Comparison of ENCODE assay signal across 22 cellular contexts in the genomic region with DNA sequence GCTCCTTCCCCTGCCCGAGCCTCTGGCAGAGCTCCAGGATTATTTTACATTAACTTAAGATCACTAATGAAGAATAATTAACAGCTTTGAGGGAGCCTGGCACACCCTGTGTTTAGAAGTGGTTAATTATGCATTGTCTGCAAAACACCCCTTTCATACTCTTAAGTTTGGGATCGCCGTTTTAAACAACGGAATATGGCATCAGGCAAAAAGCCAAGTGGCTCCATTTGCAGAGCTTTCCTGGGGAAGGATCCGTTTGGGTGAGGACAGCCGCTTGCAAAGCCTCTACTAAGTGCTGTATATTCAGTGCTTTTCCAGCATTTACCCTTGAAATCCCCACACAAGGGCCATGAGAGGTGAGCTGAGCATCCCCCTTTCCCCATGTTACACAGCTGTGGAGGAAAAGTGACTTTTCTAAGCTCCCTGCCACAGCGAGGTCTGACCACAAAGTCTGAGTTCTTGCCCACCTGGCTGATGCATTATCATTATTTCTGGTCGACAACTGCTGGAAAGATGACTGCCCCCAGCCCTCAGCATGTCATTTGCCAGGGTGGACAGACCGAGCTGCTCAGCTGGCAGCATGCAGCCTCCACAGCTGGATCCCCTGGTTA. TPM values are rescaled to one million over a fixed set of nuclear protein-coding genes. Genes with fewer than 3 reads are reported as not detected.
DNase-seq lines count a peak whose midpoint lies in the region; TF ChIP-seq lines count a peak whose summit lies in the region.
"Had no signal": no experiment of that assay in that cellular context is flagged by ENCODE, and none has a peak within 500 bp of the region (broad histone marks: within the 10 kb centered on the region; RNA-seq: fewer than 3 reads in every experiment).

No MANE protein-coding gene starts in this region.

- no CpG with 5 or more reads among the region's 9 CpGs for whole genome bisulfite sequencing in neuronal stem cell (ENCODE audit: extremely low coverage in 2 of 2, insufficient read length in 2 of 2, insufficient replicate concordance in 1 of 2), 2 donors

- no peak overlapping the region for H4K91ac ChIP-seq in neuronal stem cell (ENCODE audit: low read depth, low read length, poor library complexity)

- no peaks in the 10 kb centered on the region for H3K79me1 ChIP-seq in neuronal stem cell (ENCODE audit: low read depth, low read length)

- no peak overlapping the region for H4K8ac ChIP-seq in neuronal stem cell (ENCODE audit: low read depth, low read length)

- no peak overlapping the region for H3K27ac ChIP-seq in BLaER1 treated with 17β-estradiol and CSF1 and Interleukin-3, amounts not matched to agents 10 nM and 100 nM
- no peak overlapping the region for H3K27ac ChIP-seq in KMS-11
- no peak overlapping the region for H3K27ac ChIP-seq in neuronal stem cell (replicated peaks; ENCODE audit: low read length)
- H3K27ac ChIP-seq: epithelial cell of prostate, parathyroid adenoma, tibial nerve had no signal

- peak overlapping the region; percentile 0 for H2AK5ac ChIP-seq in neuronal stem cell (ENCODE audit: low read depth, low read length)

- H3K9ac ChIP-seq in BLaER1 treated with 17β-estradiol and CSF1 and Interleukin-3, amounts not matched to agents 10 nM and 100 nM: no peak overlapping the region
- no peak overlapping the region for H3K9ac ChIP-seq in KMS-11
- H3K9ac ChIP-seq in neuronal stem cell (ENCODE audit: low read depth, low read length, poor library complexity): no peak overlapping the region
- H3K9ac ChIP-seq: parathyroid adenoma, SK-N-SH had no signal

- peak overlapping the region; percentile 2 for H2BK15ac ChIP-seq in neuronal stem cell (ENCODE audit: low read length)

- no peak overlapping the region for H3K4me3 ChIP-seq in BLaER1 treated with 17β-estradiol and CSF1 and Interleukin-3, amounts not matched to agents 10 nM and 100 nM
- H3K4me3 ChIP-seq in KMS-11 (IDR thresholded peaks at IDR 0.05; ENCODE audit: insufficient read depth, low read depth, low read length): no peak overlapping the region
- no peak overlapping the region for H3K4me3 ChIP-seq in neuronal stem cell (ENCODE audit: low read length in 2 of 2)

- peaks cover 0 to 25% (median 0%) of the 10 kb centered on the region in 11 experiments; a peak in 6 of 22 replicates for H3K36me3 ChIP-seq in BLaER1 treated with 17β-estradiol and CSF1 and Interleukin-3, amounts not matched to agents 10 nM and 100 nM
- H3K36me3 ChIP-seq in KMS-11 (ENCODE audit: insufficient read depth): no peaks in the 10 kb centered on the region
- H3K36me3 ChIP-seq in neuronal stem cell (replicated peaks in 1 of 2; ENCODE audit: control insufficient read depth in 2 of 2, insufficient read depth in 2 of 2, low read length in 2 of 2): peaks cover 0 to 2% of the 10 kb centered on the region in 2 donors
- H3K36me3 ChIP-seq: tibial nerve had no signal

- H3K18ac ChIP-seq in neuronal stem cell (ENCODE audit: low read length): peak overlapping the region; percentile 0

- H3K4me1 ChIP-seq in BLaER1 treated with 17β-estradiol and CSF1 and Interleukin-3, amounts not matched to agents 10 nM and 100 nM: peaks cover 19 to 80% (median 66%) of the 10 kb centered on the region in 10 experiments
- H3K4me1 ChIP-seq in KMS-11 (ENCODE audit: low read depth, poor library complexity, severe bottlenecking) (peaks cover 25% of the 10 kb centered on the region), neuronal stem cell (ENCODE audit: control insufficient read depth in 2 of 2, insufficient read depth in 1 of 2, low read depth in 1 of 2, low read length in 2 of 2) (peaks cover 33 to 49% of the 10 kb centered on the region in 2 donors)
- H3K4me1 ChIP-seq: parathyroid adenoma, tibial nerve had no signal

- no peaks in the 10 kb centered on the region for H3K79me2 ChIP-seq in KMS-11 (ENCODE audit: insufficient read depth, low read depth)
- H3K79me2 ChIP-seq: parathyroid adenoma had no signal

- DNase-seq in cerebellar cortex (ENCODE audit: low spot score) (peak; percentile 55), neuronal stem cell (ENCODE audit: low spot score) (no peak), NCI-H2227 (lab: John Stamatoyannopoulos, UW; ENCODE audit: unreplicated experiment) (no peak)
- no peak for DNase-seq in activated naive CD4-positive, alpha-beta T cell (lab: John Stamatoyannopoulos, UW)
- DNase-seq in stimulated activated CD4-positive, alpha-beta T cell treated with anti-CD3 and anti-CD28 coated beads, Interleukin-2, amount 100 ng/mL, for 48 hours: no peak
- DNase-seq in activated CD8-positive, alpha-beta memory T cell treated with anti-CD3 and anti-CD28 coated beads for 24 hours: no peak
- DNase-seq: activated CD4-positive, alpha-beta T cell treated with anti-CD3 and anti-CD28 coated beads, Interleukin-2, amount 50 U/mL, for 48 hours; activated gamma-delta T cell treated with Interleukin-2 at 50 U/mL for 16 hours; CD4-positive, alpha-beta memory T cell; DMS79 treated with DMSO at 0.1 percent for 48 hours; H7; Kasumi-1; kidney; NCI-H1048; NCI-H345; SK-N-SH; stimulated activated naive CD4-positive, alpha-beta T cell treated with Interleukin-2 at 50 U/mL for 16 hours had no signal

- no peaks in the 10 kb centered on the region for H3K9me3 ChIP-seq in BLaER1 treated with 17β-estradiol and CSF1 and Interleukin-3, amounts not matched to agents 10 nM and 100 nM (replicated peaks in 1 of 11)
- no peaks in the 10 kb centered on the region for H3K9me3 ChIP-seq in neuronal stem cell (replicated peaks in 1 of 2; ENCODE audit: control insufficient read depth in 2 of 2, insufficient read depth in 1 of 2, low read depth in 1 of 2, low read length in 2 of 2)
- H3K9me3 ChIP-seq: SK-N-SH, tibial nerve had no signal

- H3K23ac ChIP-seq in neuronal stem cell (ENCODE audit: low read depth, low read length, poor library complexity): no peak overlapping the region

- peaks cover 0 to 28% (median 0%) of the 10 kb centered on the region in 11 experiments; a peak in 3 of 22 replicates for H4K20me1 ChIP-seq in BLaER1 treated with 17β-estradiol and CSF1 and Interleukin-3, amounts not matched to agents 10 nM and 100 nM
- H4K20me1 ChIP-seq in KMS-11 (ENCODE audit: insufficient read depth): no peaks in the 10 kb centered on the region

- H2AFZ ChIP-seq in KMS-11 (ENCODE audit: low read depth): no peak overlapping the region
- no peak overlapping the region for H2AFZ ChIP-seq in neuronal stem cell (ENCODE audit: low read length)
- H2AFZ ChIP-seq: parathyroid adenoma had no signal

- no peaks in the 10 kb centered on the region for H3K27me3 ChIP-seq in BLaER1 treated with 17β-estradiol and CSF1 and Interleukin-3, amounts not matched to agents 10 nM and 100 nM
- H3K27me3 ChIP-seq in KMS-11 (ENCODE audit: insufficient read depth, low read depth) (no peaks in the 10 kb centered on the region), neuronal stem cell (ENCODE audit: control insufficient read depth in 3 of 3, insufficient read depth in 3 of 3, low read depth in 1 of 3, low read length in 3 of 3) (no peaks in the 10 kb centered on the region)
- H3K27me3 ChIP-seq: tibial nerve had no signal

- H2BK12ac ChIP-seq in neuronal stem cell (ENCODE audit: low read length): no peak overlapping the region

- peak overlapping the region in 9 of 11 experiments; percentile 65 to 98 (median 89); a peak in 15 of 22 replicates for H3K4me2 ChIP-seq in BLaER1 treated with 17β-estradiol and CSF1 and Interleukin-3, amounts not matched to agents 10 nM and 100 nM
- H3K4me2 ChIP-seq in KMS-11 (peak overlapping the region; percentile 60; the same call in 1 of the 2 replicates), neuronal stem cell (ENCODE audit: insufficient read depth, low read length, poor library complexity, severe bottlenecking) (no peak overlapping the region)
- H3K4me2 ChIP-seq: SK-N-SH had no signal

- H2BK120ac ChIP-seq in neuronal stem cell (ENCODE audit: low read depth, low read length): no peak overlapping the region

- H3K14ac ChIP-seq in neuronal stem cell (ENCODE audit: low read length): no peak overlapping the region

- H3K4ac ChIP-seq in neuronal stem cell (ENCODE audit: low read length): no peak overlapping the region

- H2BK5ac ChIP-seq in neuronal stem cell (ENCODE audit: low read length): no peak overlapping the region

- no peak for TF ChIP-seq CTCF in KMS-11 (conservative IDR thresholded peaks at IDR 0.05; ENCODE audit: low read depth, low read length)

RNA-seq across cellular contexts. Expression of a gene that starts 33.8 kb away (rescaled TPM):
- polyA plus RNA-seq in neuronal stem cell (2013, experiment 1 of 2): 22.0 TPM
- polyA plus RNA-seq in neuronal stem cell (2013, experiment 2 of 2): 22.8 TPM
